8 cellular contexts compared by ENCODE assay signal in genomic region chr11:61814958-61815789, GRCh38. TPM values are rescaled to one million over a fixed set of nuclear protein-coding genes. Genes with fewer than 3 reads are reported as not detected.
A peak's percentile ranks its signal among the peaks of the same experiment; 100 is the strongest.
DNase-seq lines count a peak whose midpoint lies in the region; ATAC-seq and TF ChIP-seq lines count a peak whose summit lies in the region.

No MANE protein-coding gene starts in this region.

- H3K36me3 Mint-ChIP-seq in naive thymus-derived CD8-positive, alpha-beta T cell = peaks cover 0 to 4% (median 0%) of the 10 kb centered on the region in 3 donors

- H3K9me3 Mint-ChIP-seq in naive thymus-derived CD8-positive, alpha-beta T cell = no peaks in the 10 kb centered on the region

- no peak for TF ChIP-seq CTCF in transverse colon (IDR thresholded peaks at IDR 0.05)

- H3K4me3 Mint-ChIP-seq in naive thymus-derived CD8-positive, alpha-beta T cell = peak overlapping the region; percentile 80 to 97 (median 92)

- in situ Hi-C loops in transverse colon (cut with MboI; ENCODE audit: low pct_ligation_motif_present in 1 of 4, low pct_unique_long_range_greater_than_20kb in 1 of 4, low sequenced_read_pairs in 3 of 4) = no loop called here

- intact Hi-C loops in transverse colon (cut with DNase I; ENCODE audit: low total_unique reads) = no loop called here

- POLR2A ChIA-PET in naive thymus-derived CD8-positive, alpha-beta T cell (lab: Charles Lee) = interaction anchor here (0.5 to 1.6 kb wide), 4 partner anchors 19 to 30 kb away, joined by 3 to 4 read pairs (median 4); partner anchors contain the start of genes FEN1 and TMEM258

- peaks cover 28% of the 10 kb centered on the region for H3K27me3 ChIP-seq in transverse colon

- peak overlapping the region; percentile 86 to 96 (median 89) for H3K27ac ChIP-seq in transverse colon

- no peak for TF ChIP-seq EP300 in transverse colon (IDR thresholded peaks at IDR 0.05; ENCODE audit: low read depth)

- DNase-seq in DMS 273 (lab: John Stamatoyannopoulos, UW; ENCODE audit: unreplicated experiment) (peak; percentile 84), HT1080 (ENCODE audit: low read depth) (peak; percentile 94), NOMO-1 treated with DMSO at 0.1 percent for 48 hours (lab: John Stamatoyannopoulos, UW; ENCODE audit: unreplicated experiment) (peak; percentile 75), fibroblast of the conjunctiva (ENCODE audit: low read depth) (peak; percentile 97), transverse colon (peak; percentile 89)
- peak; percentile 33 for DNase-seq in activated naive CD4-positive, alpha-beta T cell treated with Interleukin-2 at 50 U/mL for 16 hours
- DNase-seq in naive thymus-derived CD8-positive, alpha-beta T cell = peak in 4 of 10 donors; percentile 25 to 54 (median 37)

- peaks cover 0 to 34% (median 22%) of the 10 kb centered on the region in 4 donors for H3K4me1 ChIP-seq in transverse colon

- peak; percentile 84 for TF ChIP-seq POLR2A in transverse colon (IDR thresholded peaks at IDR 0.05)

- H3K4me3 ChIP-seq in transverse colon = peak overlapping the region; percentile 39 to 58 (median 50)

- peak; percentile 45 for ATAC-seq in GM21360 (IDR thresholded peaks at IDR 0.05; ENCODE audit: unreplicated experiment)
- peak in 1 of 2 donors; percentile 29 for ATAC-seq in naive thymus-derived CD8-positive, alpha-beta T cell

- no peaks in the 10 kb centered on the region for H3K9me3 ChIP-seq in transverse colon

- WGBS in transverse colon (ENCODE audit: low coverage in 1 of 2), 2 donors = 1 to 17% methylated on average over 4 to 45 of the region's 66 CpGs

- peaks cover 4 to 37% (median 14%) of the 10 kb centered on the region in 5 donors for H3K27me3 Mint-ChIP-seq in naive thymus-derived CD8-positive, alpha-beta T cell

- peak overlapping the region in 4 of 10 donors; percentile 17 to 93 (median 64) for H3K27ac Mint-ChIP-seq in naive thymus-derived CD8-positive, alpha-beta T cell

- H3K36me3 ChIP-seq in transverse colon = peaks cover 0 to 6% (median 0%) of the 10 kb centered on the region in 4 donors

- H3K4me1 Mint-ChIP-seq in naive thymus-derived CD8-positive, alpha-beta T cell = peaks cover 12 to 22% (median 16%) of the 10 kb centered on the region in 4 donors

RNA-seq across cellular contexts. Expression of gene FADS1, which starts 1.6 kb away (rescaled TPM):
- 103 and 108 TPM in 2 replicates for total RNA-seq in HT1080 (2014; rRNA removed; shearing (Covaris generic))
- 56.1 and 63.9 TPM in 2 replicates for polyA plus RNA-seq in HT1080 (2015; cell fraction: cytosol; rRNA removed)
- 66.5 and 71.3 TPM in 2 replicates for polyA plus RNA-seq in HT1080 (2015; cell fraction: nucleus; rRNA removed)
- under 1 TPM; 0.55 to 0.60 TPM for total RNA-seq in naive thymus-derived CD8-positive, alpha-beta T cell
- polyA plus RNA-seq in naive thymus-derived CD8-positive, alpha-beta T cell = 1 to 10 TPM in 2 of 3 donors, not detected in 1; 1.7 to 4.7 TPM
- 10 to 100 TPM in 1 of 4 donors, 1 to 10 TPM in 3; 2.2 to 13.8 (median 3.7) TPM for total RNA-seq in transverse colon

RNA-seq across cellular contexts. Expression of gene FADS2, which starts 12.9 kb away (rescaled TPM):
- total RNA-seq in HT1080 (2014; rRNA removed; shearing (Covaris generic)) = 105 and 125 TPM in 2 replicates
- 66.8 and 76.0 TPM in 2 replicates for polyA plus RNA-seq in HT1080 (2015; cell fraction: cytosol; rRNA removed)
- polyA plus RNA-seq in HT1080 (2015; cell fraction: nucleus; rRNA removed) = 118 and 122 TPM in 2 replicates
- not detected for total RNA-seq in naive thymus-derived CD8-positive, alpha-beta T cell
- polyA plus RNA-seq in naive thymus-derived CD8-positive, alpha-beta T cell = 1 to 10 TPM in 2 of 3 donors, under 1 TPM in 1; 0.06 to 9.6 (median 4.2) TPM
- 10 to 100 TPM in 1 of 4 donors, 1 to 10 TPM in 3; 2.7 to 28.8 (median 3.9) TPM for total RNA-seq in transverse colon

RNA-seq across cellular contexts. Expression of gene FEN1, which starts 22.5 kb away (rescaled TPM):
- 251 and 261 TPM in 2 replicates for total RNA-seq in HT1080 (2014; rRNA removed; shearing (Covaris generic))
- 106 and 119 TPM in 2 replicates for polyA plus RNA-seq in HT1080 (2015; cell fraction: cytosol; rRNA removed)
- 111 and 133 TPM in 2 replicates for polyA plus RNA-seq in HT1080 (2015; cell fraction: nucleus; rRNA removed)
- 1 to 10 TPM; 8.3 to 8.6 TPM for total RNA-seq in naive thymus-derived CD8-positive, alpha-beta T cell
- 10 to 100 TPM in 2 of 3 donors, 1 to 10 TPM in 1; 10.0 to 13.1 (median 10.2) TPM for polyA plus RNA-seq in naive thymus-derived CD8-positive, alpha-beta T cell
- 1 to 10 TPM in 3 of 4 donors, under 1 TPM in 1; 1.00 to 9.4 (median 4.5) TPM for total RNA-seq in transverse colon

RNA-seq across cellular contexts. Expression of gene TMEM258, which starts 22.8 kb away (rescaled TPM):
- total RNA-seq in HT1080 (2014; rRNA removed; shearing (Covaris generic)) = 178 and 184 TPM in 2 replicates
- 183 and 205 TPM in 2 replicates for polyA plus RNA-seq in HT1080 (2015; cell fraction: cytosol; rRNA removed)
- polyA plus RNA-seq in HT1080 (2015; cell fraction: nucleus; rRNA removed) = 50.4 and 65.2 TPM in 2 replicates
- total RNA-seq in naive thymus-derived CD8-positive, alpha-beta T cell = 10 to 100 TPM; 84.4 to 87.7 TPM
- 100 to 1,000 TPM; 205 to 256 (median 225) TPM for polyA plus RNA-seq in naive thymus-derived CD8-positive, alpha-beta T cell
- total RNA-seq in transverse colon = 10 to 100 TPM in 3 of 4 donors, 1 to 10 TPM in 1; 8.2 to 34.7 (median 23.7) TPM

Comparison
In these comparisons a context has a peak if more than half of its experiments do, and no peak if none do; other contexts are left out.
1. RNA of gene FEN1, which starts 22.5 kb away (total RNA-seq): 251 to 261 TPM in HT1080; 8.3 to 8.6 TPM in naive thymus-derived CD8-positive, alpha-beta T cell and 1.00 to 9.4 TPM in transverse colon; every median in the first group is over 10 times any median in the second.